Comparison of ENCODE assay signal across 1 cellular context in genomic region chr19:1266818-1267440, GRCh38.
TF ChIP-seq lines count a peak whose summit lies in the region.

No MANE protein-coding gene starts in this region.

TF ChIP-seq in HEK293, 187 proteins besides CTCF, POLR2A, EP300 and RAD21 (continued from another document):
- TF ChIP-seq ZNF692 (tag by site-specific recombination; IDR thresholded peaks at IDR 0.05), result peak; percentile 8; the same call in 1 of the 2 replicates
- TF ChIP-seq YY1 (tag by site-specific recombination; IDR thresholded peaks at IDR 0.05), result no peak
- TF ChIP-seq ZNF707 (tag by site-specific recombination; IDR thresholded peaks at IDR 0.05), result no peak
- TF ChIP-seq ZNF785 (tag by site-specific recombination; IDR thresholded peaks at IDR 0.05), result 0 out of 2 replicates have a peak, but pooled peaks have one; percentile 48
- no peak for TF ChIP-seq ZNF157 (tag by site-specific recombination; IDR thresholded peaks at IDR 0.05)
- TF ChIP-seq ZNF776 (tag by site-specific recombination; IDR thresholded peaks at IDR 0.05; ENCODE audit: borderline replicate concordance), result no peak
- TF ChIP-seq ZNF701 (tag by site-specific recombination; IDR thresholded peaks at IDR 0.05), result no peak
- TF ChIP-seq ZNF280C (tag by site-specific recombination; IDR thresholded peaks at IDR 0.05), result no peak
- TF ChIP-seq ZNF350 (tag by site-specific recombination; IDR thresholded peaks at IDR 0.05), result no peak
- no peak for TF ChIP-seq FEZF1 (tag by site-specific recombination; IDR thresholded peaks at IDR 0.05)
- no peak for TF ChIP-seq ZBTB17 (tag by site-specific recombination; IDR thresholded peaks at IDR 0.05)
- no peak for TF ChIP-seq ZNF366 (tag by site-specific recombination; conservative IDR thresholded peaks at IDR 0.05)
- peak; percentile 26; the same call in 1 of the 2 replicates for TF ChIP-seq ZNF654 (tag by site-specific recombination; IDR thresholded peaks at IDR 0.05; ENCODE audit: low read depth)
- TF ChIP-seq ZNF658 (tag by site-specific recombination; IDR thresholded peaks at IDR 0.05), result no peak
- TF ChIP-seq ZFP69B (tag by site-specific recombination; IDR thresholded peaks at IDR 0.05), result no peak
- peak; percentile 14; the same call in 1 of the 2 replicates for TF ChIP-seq KLF17 (tag by site-specific recombination; IDR thresholded peaks at IDR 0.05)
- no peak for TF ChIP-seq SALL2 (tag by site-specific recombination; IDR thresholded peaks at IDR 0.05; ENCODE audit: borderline replicate concordance)
- no peak for TF ChIP-seq ZBTB49 (tag by site-specific recombination; IDR thresholded peaks at IDR 0.05; ENCODE audit: low read depth)
- TF ChIP-seq HOXC10 (CRISPR knock-in tag; IDR thresholded peaks at IDR 0.05), result no peak
- TF ChIP-seq ZBTB44 (tag by site-specific recombination; IDR thresholded peaks at IDR 0.05), result no peak
- TF ChIP-seq ZNF677 (tag by site-specific recombination; IDR thresholded peaks at IDR 0.05), result no peak
- TF ChIP-seq ZNF223 (tag by site-specific recombination; IDR thresholded peaks at IDR 0.05), result no peak
- TF ChIP-seq ZEB2 (tag by site-specific recombination; IDR thresholded peaks at IDR 0.05), result peak; percentile 97
- TF ChIP-seq OSR2 (tag by site-specific recombination; IDR thresholded peaks at IDR 0.05), result no peak
- no peak for TF ChIP-seq ZNF426 (tag by site-specific recombination; IDR thresholded peaks at IDR 0.05)
- TF ChIP-seq ZNF274 (IDR thresholded peaks at IDR 0.05; ENCODE audit: low read length), result no peak
- no peak for TF ChIP-seq ZNF274 (tag by site-specific recombination; IDR thresholded peaks at IDR 0.05; ENCODE audit: borderline replicate concordance)
- no peak for TF ChIP-seq ZNF214 (tag by site-specific recombination; IDR thresholded peaks at IDR 0.05; ENCODE audit: borderline replicate concordance)
- TF ChIP-seq ZNF2 (tag by site-specific recombination; IDR thresholded peaks at IDR 0.05), result peak; percentile 77
- no peak for TF ChIP-seq ZNF391 (tag by site-specific recombination; IDR thresholded peaks at IDR 0.05; ENCODE audit: borderline replicate concordance, low read depth)
- peak; percentile 57; the same call in 1 of the 2 replicates for TF ChIP-seq IKZF3 (tag by site-specific recombination; IDR thresholded peaks at IDR 0.05)
- no peak for TF ChIP-seq ZNF791 (tag by site-specific recombination; IDR thresholded peaks at IDR 0.05)
- no peak for TF ChIP-seq ZNF354C (tag by site-specific recombination; IDR thresholded peaks at IDR 0.05; ENCODE audit: borderline replicate concordance, low read depth)
- no peak for TF ChIP-seq ZNF645 (tag by site-specific recombination; IDR thresholded peaks at IDR 0.05)
- TF ChIP-seq ZNF561 (tag by site-specific recombination; IDR thresholded peaks at IDR 0.05; ENCODE audit: borderline replicate concordance), result peak; percentile 54; the same call in 1 of the 2 replicates
- no peak for TF ChIP-seq ZNF837 (tag by site-specific recombination; IDR thresholded peaks at IDR 0.05)
- TF ChIP-seq PBX3 (CRISPR knock-in tag; IDR thresholded peaks at IDR 0.05), result peak; percentile 79; the same call in 1 of the 2 replicates
- peak; percentile 72; the same call in 1 of the 2 replicates for TF ChIP-seq SCRT2 (tag by site-specific recombination; IDR thresholded peaks at IDR 0.05)
- TF ChIP-seq ZNF521 (tag by site-specific recombination; IDR thresholded peaks at IDR 0.05), result no peak
- peak; percentile 47; the same call in 1 of the 2 replicates for TF ChIP-seq ZNF324 (tag by site-specific recombination; IDR thresholded peaks at IDR 0.05)
- 0 out of 2 replicates have a peak, but pooled peaks have one; percentile 60 for TF ChIP-seq ZNF596 (tag by site-specific recombination; IDR thresholded peaks at IDR 0.05)
- TF ChIP-seq ZNF26 (tag by site-specific recombination; IDR thresholded peaks at IDR 0.05), result no peak
- TF ChIP-seq BCL11A (tag by site-specific recombination; IDR thresholded peaks at IDR 0.05; ENCODE audit: low read depth), result no peak
- no peak for TF ChIP-seq ZNF600 (tag by site-specific recombination; IDR thresholded peaks at IDR 0.05)
- peak; percentile 80 for TF ChIP-seq ZNF660 (tag by site-specific recombination; IDR thresholded peaks at IDR 0.05)
- peak; percentile 85 for TF ChIP-seq ZBTB7A (tag by site-specific recombination; IDR thresholded peaks at IDR 0.05; ENCODE audit: low read depth)
- TF ChIP-seq PRDM1 (tag by site-specific recombination; IDR thresholded peaks at IDR 0.05), result no peak
- TF ChIP-seq ZNF530 (tag by site-specific recombination; IDR thresholded peaks at IDR 0.05; ENCODE audit: low read depth), result no peak
- TF ChIP-seq ZXDB (tag by site-specific recombination; IDR thresholded peaks at IDR 0.05), result no peak
- TF ChIP-seq ZSCAN30 (tag by site-specific recombination; IDR thresholded peaks at IDR 0.05), result peak; percentile 85
- TF ChIP-seq SCRT1 (tag by site-specific recombination; IDR thresholded peaks at IDR 0.05; ENCODE audit: borderline replicate concordance), result peak; percentile 78
- no peak for TF ChIP-seq ZNF416 (tag by site-specific recombination; IDR thresholded peaks at IDR 0.05)
- no peak for TF ChIP-seq ZNF121 (tag by site-specific recombination; IDR thresholded peaks at IDR 0.05)
- no peak for TF ChIP-seq KLF9 (tag by site-specific recombination; IDR thresholded peaks at IDR 0.05; ENCODE audit: low read depth)
- no peak for TF ChIP-seq ZNF24 (tag by site-specific recombination; IDR thresholded peaks at IDR 0.05)
- TF ChIP-seq ZNF23 (tag by site-specific recombination; IDR thresholded peaks at IDR 0.05; ENCODE audit: borderline replicate concordance), result no peak
- TF ChIP-seq ZNF624 (tag by site-specific recombination; IDR thresholded peaks at IDR 0.05), result no peak
- no peak for TF ChIP-seq ZNF148 (tag by site-specific recombination; IDR thresholded peaks at IDR 0.05; ENCODE audit: borderline replicate concordance)
- TF ChIP-seq ZNF548 (tag by site-specific recombination; IDR thresholded peaks at IDR 0.05), result no peak
TF ChIP-seq in HEK293: peak in this region for 20.
